ENCODE assay signal across 20 cellular contexts in the genomic region with DNA sequence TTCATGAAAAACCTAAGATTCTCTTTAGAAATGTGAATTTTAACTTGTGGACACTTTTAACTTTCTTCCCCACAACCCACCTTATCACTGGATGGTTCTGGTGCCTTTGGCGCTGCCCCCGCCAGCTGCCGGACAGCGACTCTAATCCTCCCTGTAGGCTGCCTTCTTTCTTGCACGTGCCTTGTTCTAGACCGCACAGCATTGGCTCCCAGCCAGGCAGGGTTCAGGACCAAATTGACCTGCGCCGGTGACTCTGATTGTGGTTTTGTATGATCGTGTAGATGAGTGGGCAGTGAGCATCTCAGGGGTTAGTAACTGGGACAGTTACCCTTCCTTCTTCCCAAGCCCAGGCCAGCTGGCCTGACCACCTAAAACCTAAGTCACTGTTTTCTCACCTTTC.
"Had no signal": no experiment of that assay in that cellular context is flagged by ENCODE, and none has a peak within 500 bp of the region (broad histone marks: within the 10 kb centered on the region; RNA-seq: fewer than 3 reads in every experiment).

No MANE protein-coding gene starts in this region.

- H3K4me2 ChIP-seq: hepatocyte had no signal

- H3K27me3 ChIP-seq: hepatocyte, ovary, sigmoid colon, stomach, testis had no signal

- DNase-seq: activated B cell treated with CpG ODN at 0.5 μM for 24 hours; activated CD4-positive, alpha-beta T cell treated with anti-CD3 and anti-CD28 coated beads, Interleukin-2, amount 10 ng/mL, durations not matched to agents 24 days and 14 days; activated CD8-positive, alpha-beta memory T cell treated with anti-CD3 and anti-CD28 coated beads, Interleukin-2, amount 50 U/mL, for 48 hours; activated gamma-delta T cell; activated T-cell treated with anti-CD3 and anti-CD28 coated beads, Interleukin-2, amount 50 U/mL, for 72 hours; amniotic stem cell; effector memory CD8-positive, alpha-beta T cell; midbrain; ovary; sigmoid colon; stimulated activated CD4-positive, alpha-beta T cell treated with anti-CD3 and anti-CD28 coated beads, Interleukin-1b, Interleukin-23, amount 100 ng/mL, for 48 hours; stomach; T-helper 2 cell; testis had no signal

- H3K27ac Mint-ChIP-seq: activated B cell treated with CpG ODN at 0.5 μM for 24 hours; activated CD4-positive, alpha-beta T cell treated with anti-CD3 and anti-CD28 coated beads, Interleukin-2, amount 10 ng/mL, durations not matched to agents 24 days and 14 days; activated naive CD4-positive, alpha-beta T cell treated with anti-CD3 and anti-CD28 coated beads, Interleukin-2, amount 50 U/mL, for 72 hours; activated T-cell treated with anti-CD3 and anti-CD28 coated beads, Interleukin-2, amount 50 U/mL, for 72 hours; brain; dendritic cell treated with granulocyte-macrophage colony-stimulating factor and Interleukin-4, amounts not matched to agents 40 ng/mL and 50 ng/mL, for 4 days; effector memory CD8-positive, alpha-beta T cell had no signal

- H3K36me3 Mint-ChIP-seq: activated naive CD4-positive, alpha-beta T cell treated with anti-CD3 and anti-CD28 coated beads, Interleukin-2, amount 50 U/mL, for 72 hours had no signal

- H3K9me3 ChIP-seq: ovary, sigmoid colon, stomach, testis had no signal

- H2AFZ ChIP-seq: hepatocyte had no signal

- H3K4me1 Mint-ChIP-seq: activated B cell treated with CpG ODN at 0.5 μM for 24 hours; activated CD4-positive, alpha-beta T cell treated with anti-CD3 and anti-CD28 coated beads, Interleukin-2, amount 10 ng/mL, durations not matched to agents 24 days and 14 days; central memory CD8-positive, alpha-beta T cell had no signal

- ATAC-seq: activated naive CD4-positive, alpha-beta T cell treated with anti-CD3 and anti-CD28 coated beads, Interleukin-2, amount 50 U/mL, for 72 hours; activated T-cell treated with anti-CD3 and anti-CD28 coated beads, Interleukin-2, amount 50 U/mL, for 72 hours; effector memory CD8-positive, alpha-beta T cell had no signal

- H3K9me3 Mint-ChIP-seq: activated B cell treated with CpG ODN at 0.5 μM for 24 hours; activated CD4-positive, alpha-beta T cell treated with anti-CD3 and anti-CD28 coated beads, Interleukin-2, amount 10 ng/mL, durations not matched to agents 24 days and 14 days; activated naive CD4-positive, alpha-beta T cell treated with anti-CD3 and anti-CD28 coated beads, Interleukin-2, amount 50 U/mL, for 72 hours; activated T-cell treated with anti-CD3 and anti-CD28 coated beads, Interleukin-2, amount 50 U/mL, for 72 hours; brain; central memory CD8-positive, alpha-beta T cell; dendritic cell treated with granulocyte-macrophage colony-stimulating factor and Interleukin-4, amounts not matched to agents 40 ng/mL and 50 ng/mL, for 4 days; effector memory CD8-positive, alpha-beta T cell had no signal

- FAIRE-seq: TTC549 had no signal

- H3K27me3 Mint-ChIP-seq: activated B cell treated with CpG ODN at 0.5 μM for 24 hours; activated CD4-positive, alpha-beta T cell treated with anti-CD3 and anti-CD28 coated beads, Interleukin-2, amount 10 ng/mL, durations not matched to agents 24 days and 14 days; brain; dendritic cell treated with granulocyte-macrophage colony-stimulating factor and Interleukin-4, amounts not matched to agents 40 ng/mL and 50 ng/mL, for 4 days had no signal

- H3K4me3 Mint-ChIP-seq: activated B cell treated with CpG ODN at 0.5 μM for 24 hours; activated CD4-positive, alpha-beta T cell treated with anti-CD3 and anti-CD28 coated beads, Interleukin-2, amount 10 ng/mL, durations not matched to agents 24 days and 14 days; activated T-cell treated with anti-CD3 and anti-CD28 coated beads, Interleukin-2, amount 50 U/mL, for 72 hours; brain; central memory CD8-positive, alpha-beta T cell; dendritic cell treated with granulocyte-macrophage colony-stimulating factor and Interleukin-4, amounts not matched to agents 40 ng/mL and 50 ng/mL, for 4 days; effector memory CD8-positive, alpha-beta T cell had no signal

- H3K27ac ChIP-seq: hepatocyte, ovary, testis had no signal

- H3K36me3 ChIP-seq: ovary, sigmoid colon, stomach had no signal

- H3K4me3 ChIP-seq: hepatocyte, ovary, sigmoid colon, stomach, testis had no signal
